ENCODE assay signal across 11 cellular contexts in genomic region chr19:15563325-15563794, GRCh38.
DNase-seq lines count a peak whose midpoint lies in the region; ATAC-seq and TF ChIP-seq lines count a peak whose summit lies in the region.
"Had no signal": no experiment of that assay in that cellular context is flagged by ENCODE, and none has a peak within 500 bp of the region (broad histone marks: within the 10 kb centered on the region; RNA-seq: fewer than 3 reads in every experiment).

No MANE protein-coding gene starts in this region.

- H3K27ac ChIP-seq in C4-2B = peak overlapping the region; percentile 56
- H3K27ac ChIP-seq: suprapubic skin had no signal

- ATAC-seq in HG03378 (IDR thresholded peaks at IDR 0.05; ENCODE audit: unreplicated experiment) (no peak), HG02870 (IDR thresholded peaks at IDR 0.05; ENCODE audit: unreplicated experiment) (no peak), GM19455 (IDR thresholded peaks at IDR 0.05; ENCODE audit: unreplicated experiment) (no peak)

- TF ChIP-seq CTCF in C4-2B (conservative IDR thresholded peaks at IDR 0.05) = no peak

- DNase-seq in Kasumi-1 (lab: John Stamatoyannopoulos, UW) = peak; percentile 6 to 7
- peak; percentile 90 for DNase-seq in RPMI8226
- DNase-seq in iris pigment epithelial cell (ENCODE audit: low read depth) = peak; percentile 42
- no peak for DNase-seq in activated gamma-delta T cell treated with Interleukin-2 at 50 U/mL for 16 hours
- DNase-seq: activated CD4-positive, alpha-beta T cell treated with anti-CD3 and anti-CD28 coated beads for 1 hour; NCI-H1930 had no signal
